Comparison of ENCODE assay signal across 9 cellular contexts in genomic region chr11:117986981-117987495, GRCh38. TPM values are rescaled to one million over a fixed set of nuclear protein-coding genes. Genes with fewer than 3 reads are reported as not detected.
DNase-seq lines count a peak whose midpoint lies in the region; ATAC-seq and TF ChIP-seq lines count a peak whose summit lies in the region.
"Had no signal": no experiment of that assay in that cellular context is flagged by ENCODE, and none has a peak within 500 bp of the region (broad histone marks: within the 10 kb centered on the region; RNA-seq: fewer than 3 reads in every experiment).

No MANE protein-coding gene starts in this region.

- TF ChIP-seq CTCF in WTC11 (IDR thresholded peaks at IDR 0.05), result no peak
- no peak for TF ChIP-seq CTCF in omental fat pad (IDR thresholded peaks at IDR 0.05)

- POLR2A ChIA-PET in WTC11 (lab: Charles Lee), result no interaction called here

- CTCF ChIA-PET in WTC11 (lab: Charles Lee), result interaction anchor here (1.0 to 1.4 kb wide), 4 partner anchors 10 to 66 kb away, joined by 3 to 7 read pairs (median 4); no protein-coding TSS in a partner anchor

- no peaks in the 10 kb centered on the region for H3K36me3 Mint-ChIP-seq in WTC11

- H3K4me3 ChIP-seq in endocrine pancreas (ENCODE audit: control insufficient read depth, insufficient read depth, low read length), result peak overlapping the region; percentile 23

- H3K27me3 Mint-ChIP-seq in WTC11 (ENCODE audit: low read depth), result peaks cover 58% of the 10 kb centered on the region

- H3K4me1 Mint-ChIP-seq in WTC11, result peaks cover 9% of the 10 kb centered on the region

- peaks cover 4% of the 10 kb centered on the region; the same call in 1 of the 2 replicates for H3K9me3 Mint-ChIP-seq in WTC11

- no peak overlapping the region for H3K9ac ChIP-seq in endocrine pancreas (ENCODE audit: control insufficient read depth, insufficient read depth, low read length)

- no peak overlapping the region for H3K27ac Mint-ChIP-seq in WTC11

- H3K36me3 ChIP-seq in endocrine pancreas (ENCODE audit: control insufficient read depth, insufficient read depth, low read length), result no peaks in the 10 kb centered on the region

- H3K9me3 ChIP-seq in endocrine pancreas (ENCODE audit: control insufficient read depth, low read length), result no peaks in the 10 kb centered on the region

- no peaks in the 10 kb centered on the region for H3K27me3 ChIP-seq in endocrine pancreas (ENCODE audit: control insufficient read depth, insufficient read depth, low read length)

- DNase-seq in WTC11 (ENCODE audit: low spot score) (no peak), NCI-H526 treated with DMSO at 0.1 percent for 48 hours (lab: John Stamatoyannopoulos, UW) (no peak), omental fat pad (ENCODE audit: low spot score) (no peak), DMS53 treated with DMSO at 0.1 percent for 48 hours (lab: John Stamatoyannopoulos, UW; ENCODE audit: unreplicated experiment) (no peak)
- peak; percentile 57 to 61 for DNase-seq in stimulated activated CD4-positive, alpha-beta T cell treated with anti-CD3 and anti-CD28 coated beads, Interleukin-12 subunit alpha, Interleukin-12 subunit beta, amount 100 ng/mL, for 24 hours (ENCODE audit: low read depth in 2 of 2)

- H3K4me3 Mint-ChIP-seq in WTC11, result peak overlapping the region; percentile 84

- no peaks in the 10 kb centered on the region for H3K4me1 ChIP-seq in endocrine pancreas (ENCODE audit: control insufficient read depth, insufficient read depth, low read length)

- ATAC-seq in GM18867 (IDR thresholded peaks at IDR 0.05; ENCODE audit: unreplicated experiment), result peak; percentile 54
- peak; percentile 41 for ATAC-seq in HG02981 (IDR thresholded peaks at IDR 0.05; ENCODE audit: unreplicated experiment)
- ATAC-seq in WTC11, result no peak
- no peak for ATAC-seq in omental fat pad (ENCODE audit: low FRiP score)

TF ChIP-seq in WTC11, 78 proteins besides CTCF, POLR2A, EP300 and RAD21:
- TF ChIP-seq E2F5 (CRISPR knock-in tag; IDR thresholded peaks at IDR 0.05) (no peak), SOX15 (CRISPR knock-in tag; IDR thresholded peaks at IDR 0.05) (no peak), RORB (CRISPR knock-in tag; IDR thresholded peaks at IDR 0.05) (no peak), ZNF138 (CRISPR knock-in tag; conservative IDR thresholded peaks at IDR 0.05) (no peak)
- TF ChIP-seq, protein P1, sequence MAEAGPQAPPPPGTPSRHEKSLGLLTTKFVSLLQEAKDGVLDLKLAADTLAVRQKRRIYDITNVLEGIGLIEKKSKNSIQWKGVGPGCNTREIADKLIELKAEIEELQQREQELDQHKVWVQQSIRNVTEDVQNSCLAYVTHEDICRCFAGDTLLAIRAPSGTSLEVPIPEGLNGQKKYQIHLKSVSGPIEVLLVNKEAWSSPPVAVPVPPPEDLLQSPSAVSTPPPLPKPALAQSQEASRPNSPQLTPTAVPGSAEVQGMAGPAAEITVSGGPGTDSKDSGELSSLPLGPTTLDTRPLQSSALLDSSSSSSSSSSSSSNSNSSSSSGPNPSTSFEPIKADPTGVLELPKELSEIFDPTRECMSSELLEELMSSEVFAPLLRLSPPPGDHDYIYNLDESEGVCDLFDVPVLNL (CRISPR knock-in tag; IDR thresholded peaks at IDR 0.05; ENCODE audit: borderline replicate concordance, low read depth), result no peak

RNA-seq across cellular contexts. Expression of gene IL10RA, which starts 0.8 kb away (rescaled TPM):
- 0.41 to 0.74 TPM (median 0.71 TPM) in 3 replicates for total RNA-seq in WTC11 (2021)
- 10 to 100 TPM; 23.2 to 65.9 (median 44.4) TPM for total RNA-seq in omental fat pad
- total RNA-seq: myocyte had no signal

RNA-seq across cellular contexts. Expression of gene TMPRSS13, which starts 57.8 kb away (rescaled TPM):
- 0.62 to 1.1 TPM (median 0.63 TPM) in 3 replicates for total RNA-seq in WTC11 (2021)
- total RNA-seq in omental fat pad, result under 1 TPM in 1 of 4 donors, not detected in 3; 0.50 TPM
- total RNA-seq: myocyte had no signal

Comparison
In these comparisons a context has a peak if more than half of its experiments do, and no peak if none do; other contexts are left out.
1. ATAC-seq: peak in GM18867 (single experiment) and HG02981 (single experiment); none in WTC11 (single experiment) and omental fat pad (single experiment).
2. DNase-seq: peak in stimulated activated CD4-positive, alpha-beta T cell treated with anti-CD3 and anti-CD28 coated beads, Interleukin-12 subunit alpha, Interleukin-12 subunit beta, amount 100 ng/mL, for 24 hours (2 of 2); none in WTC11 (single experiment), NCI-H526 treated with DMSO at 0.1 percent for 48 hours (single experiment), omental fat pad (single experiment) and DMS53 treated with DMSO at 0.1 percent for 48 hours (single experiment).
3. RNA of gene IL10RA, which starts 0.8 kb away (total RNA-seq): 23.2 to 65.9 TPM in omental fat pad; 0.41 to 0.74 TPM in WTC11; every median in the first group is over 10 times any median in the second.